In the genomic region with DNA sequence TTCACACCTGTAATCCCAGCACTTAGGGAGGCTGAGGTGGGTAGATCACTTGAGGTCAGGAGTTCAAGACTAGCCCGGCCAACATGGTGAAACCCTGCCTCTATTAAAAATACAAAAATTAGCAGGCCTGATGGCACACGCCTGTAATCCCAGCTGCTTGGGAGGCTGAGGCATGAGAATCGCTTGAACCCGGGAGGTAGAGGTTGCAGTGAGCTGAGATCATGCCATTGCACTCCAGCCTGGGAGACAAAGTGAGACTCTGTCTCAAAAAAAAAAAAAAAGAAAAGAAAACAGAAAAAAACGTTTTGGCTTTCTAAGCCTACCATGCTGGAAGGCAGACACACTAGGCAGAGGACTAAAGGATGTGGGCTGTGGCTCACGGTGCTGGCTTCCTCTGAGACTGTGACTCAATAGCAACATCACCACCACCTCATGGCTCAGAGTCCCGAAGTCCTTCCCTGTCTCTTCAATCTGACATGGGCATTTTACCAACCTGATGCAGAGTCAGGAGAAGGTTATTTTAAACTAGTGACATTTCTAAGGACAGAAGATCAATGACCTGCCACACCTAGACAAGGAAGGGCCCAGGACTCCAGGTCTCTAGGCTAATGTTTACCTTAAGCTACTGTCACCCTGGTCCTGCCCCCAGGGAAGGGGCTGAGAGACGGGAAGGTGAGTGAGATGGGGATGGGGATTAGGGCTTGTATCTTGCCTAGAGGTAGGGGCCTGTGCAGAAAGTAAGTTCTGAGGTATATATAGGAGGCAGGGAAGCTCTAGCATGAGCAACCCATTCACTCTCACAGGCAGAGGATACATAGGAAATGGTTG, we compare ENCODE assay signal across 1 cellular context.
TF ChIP-seq lines count a peak whose summit lies in the region.

No MANE protein-coding gene starts in this region.

TF ChIP-seq in endothelial cell of umbilical vein, 7 proteins besides CTCF, POLR2A, EP300 and RAD21 (continued from another document):
- peak; percentile 91 for TF ChIP-seq MYC (IDR thresholded peaks at IDR 0.05; ENCODE audit: low read depth, low read length)
